Comparison of ENCODE assay signal across 8 cellular contexts in the genomic region with DNA sequence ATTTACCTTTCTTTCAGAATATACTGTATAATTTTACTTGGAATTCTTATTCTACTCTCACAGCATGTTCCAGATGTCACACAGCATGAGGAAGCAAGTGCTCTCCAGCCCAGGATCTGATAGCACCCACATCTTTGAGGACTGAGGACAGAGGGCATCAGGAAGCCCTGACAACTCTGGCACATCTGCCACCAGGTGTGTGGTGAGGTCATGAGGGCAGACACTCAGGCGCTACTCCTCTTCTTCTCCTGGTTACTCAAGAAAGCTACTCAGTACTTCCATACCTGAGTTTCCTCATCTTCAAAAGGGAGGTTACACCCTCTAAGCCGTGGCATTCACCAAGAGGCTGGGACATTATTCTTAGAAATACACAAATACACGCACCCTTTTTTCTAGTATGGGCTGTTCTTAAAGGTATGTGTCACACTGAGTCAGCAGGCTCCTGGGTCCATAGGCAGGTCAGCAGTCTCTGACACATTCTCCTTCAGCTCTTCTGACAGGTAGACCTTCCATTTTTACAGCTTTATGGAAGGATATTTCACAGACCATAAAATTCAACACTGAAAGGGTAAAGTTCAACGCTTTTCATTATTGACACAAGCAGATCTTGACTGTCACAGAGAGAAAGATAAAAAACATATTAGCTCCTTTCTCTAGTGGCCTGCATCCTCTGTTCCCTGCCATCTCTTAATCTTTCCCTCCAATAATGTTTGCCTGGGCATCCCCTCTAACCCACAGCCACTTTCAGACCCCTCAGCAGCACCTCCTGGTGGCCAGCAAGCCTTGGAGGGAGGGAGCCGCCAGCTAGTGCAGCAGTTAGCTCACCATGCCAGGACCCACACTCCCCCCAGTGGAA.
DNase-seq lines count a peak whose midpoint lies in the region; ATAC-seq, FAIRE-seq and TF ChIP-seq lines count a peak whose summit lies in the region.

No MANE protein-coding gene starts in this region.

- dilution Hi-C loops in keratinocyte (cut with MboI; ENCODE audit: extremely low pct_ligation_motif_present, low sequenced_read_pairs): no loop called here

- no peak overlapping the region for H3K4me3 Mint-ChIP-seq in GM23338

- ATAC-seq in GM23338 (peak; percentile 88), GM21367 (IDR thresholded peaks at IDR 0.05; ENCODE audit: unreplicated experiment) (no peak)

- peaks cover 28% of the 10 kb centered on the region for H3K4me1 ChIP-seq in GM23338 (ENCODE audit: insufficient read depth)
- H3K4me1 ChIP-seq in Peyer's patch: peaks cover 0 to 21% (median 0%) of the 10 kb centered on the region in 4 donors
- no peaks in the 10 kb centered on the region for H3K4me1 ChIP-seq in breast epithelium
- peaks cover 40% of the 10 kb centered on the region for H3K4me1 ChIP-seq in keratinocyte (ENCODE audit: control insufficient read depth, extremely low read depth, insufficient read depth, low read length)

- no peaks in the 10 kb centered on the region for H3F3A ChIP-seq in GM23338 (replicated peaks; ENCODE audit: low read depth)

- no peaks in the 10 kb centered on the region for H3K9me3 Mint-ChIP-seq in GM23338

- peak overlapping the region; percentile 38; the same call in 1 of the 2 replicates for H3K27ac Mint-ChIP-seq in GM23338

- intact Hi-C loops in breast epithelium (cut with DNase I; ENCODE audit: low total_unique reads): no loop called here

- H3K4me1 Mint-ChIP-seq in GM23338: peaks cover 35% of the 10 kb centered on the region

- DNase-seq in AG08395 (ENCODE audit: low spot score): peak; percentile 74
- peak; percentile 93 for DNase-seq in GM23338 (ENCODE audit: low spot score)
- peak in 2 of 3 donors; percentile 75 to 80 for DNase-seq in Peyer's patch
- no peak for DNase-seq in breast epithelium (ENCODE audit: low spot score in 2 of 2)
- peak; percentile 91 for DNase-seq in keratinocyte (ENCODE audit: low read depth, low spot score)
- peak in 2 of 3 experiments; percentile 2 to 5 for DNase-seq in stimulated activated CD4-positive, alpha-beta T cell treated with anti-CD3 and anti-CD28 coated beads, TNF-alpha, amount 100 ng/mL, for 4 hours (ENCODE audit: low read depth in 3 of 3)
- DNase-seq in stimulated activated naive CD4-positive, alpha-beta T cell (lab: John Stamatoyannopoulos, UW): no peak

- H3K9ac ChIP-seq in keratinocyte (ENCODE audit: control insufficient read depth, extremely low read depth, insufficient read depth, low read length): peak overlapping the region; percentile 51

- no peak overlapping the region for H3K4me3 ChIP-seq in GM23338
- H3K4me3 ChIP-seq in Peyer's patch: no peak overlapping the region
- H3K4me3 ChIP-seq in breast epithelium: no peak overlapping the region
- H3K4me3 ChIP-seq in keratinocyte (ENCODE audit: control insufficient read depth in 2 of 3, extremely low read depth in 1 of 3, insufficient read depth in 2 of 3, low read depth in 1 of 3, low read length in 3 of 3): no peak overlapping the region

- peak; percentile 98 to 100 for TF ChIP-seq CTCF in GM23338 (conservative IDR thresholded peaks at IDR 0.05; ENCODE audit: low read depth in 2 of 2)
- peak in 4 of 6 experiments; percentile 28 to 57 (median 54) for TF ChIP-seq CTCF in Peyer's patch (IDR thresholded peaks at IDR 0.05)
- TF ChIP-seq CTCF in breast epithelium (IDR thresholded peaks at IDR 0.05): peak in 2 of 3 donors; percentile 26 to 70
- TF ChIP-seq CTCF in keratinocyte (optimal IDR thresholded peaks at IDR 0.05 in 1 of 3, IDR thresholded peaks at IDR 0.05 in 1 of 3, conservative IDR thresholded peaks at IDR 0.05 in 1 of 3; ENCODE audit: extremely low read depth in 1 of 3, insufficient read depth in 2 of 3, low read length in 3 of 3): peak; percentile 75 to 87 (median 78)

- H3K27me3 Mint-ChIP-seq in GM23338 (ENCODE audit: insufficient read depth, low read depth, poor library complexity): peaks cover 10% of the 10 kb centered on the region

- no peaks in the 10 kb centered on the region for H3K36me3 Mint-ChIP-seq in GM23338 (ENCODE audit: low read depth)

- H4K20me1 ChIP-seq in GM23338 (replicated peaks; ENCODE audit: insufficient read depth): no peaks in the 10 kb centered on the region
- H4K20me1 ChIP-seq in keratinocyte (ENCODE audit: control insufficient read depth, extremely low read depth, insufficient read depth, low read length): no peaks in the 10 kb centered on the region

- H2AFZ ChIP-seq in GM23338 (no peak overlapping the region), keratinocyte (ENCODE audit: control insufficient read depth, low read length) (no peak overlapping the region)

- H3K9me3 ChIP-seq in Peyer's patch (no peaks in the 10 kb centered on the region), breast epithelium (no peaks in the 10 kb centered on the region), keratinocyte (ENCODE audit: control insufficient read depth, low read depth, low read length) (no peaks in the 10 kb centered on the region)

- H3K79me2 ChIP-seq in GM23338 (replicated peaks; ENCODE audit: insufficient read depth): no peaks in the 10 kb centered on the region
- H3K79me2 ChIP-seq in keratinocyte (ENCODE audit: control insufficient read depth, insufficient read depth, low read length): no peaks in the 10 kb centered on the region

- peak overlapping the region; percentile 61 for H3K27ac ChIP-seq in GM23338 (ENCODE audit: low read depth)
- peak overlapping the region in 3 of 4 donors; percentile 55 to 88 (median 78) for H3K27ac ChIP-seq in Peyer's patch
- no peak overlapping the region for H3K27ac ChIP-seq in breast epithelium
- H3K27ac ChIP-seq in keratinocyte (ENCODE audit: control insufficient read depth, insufficient read depth, low read length): peak overlapping the region; percentile 87

- FAIRE-seq in keratinocyte (lab: Jason Lieb, UNC): peak; percentile 90

- no peaks in the 10 kb centered on the region for H3K9me1 ChIP-seq in keratinocyte (ENCODE audit: control insufficient read depth, extremely low read depth, insufficient read depth, low read length)

- peak in 1 of 2 donors; percentile 22 for TF ChIP-seq POLR2A in Peyer's patch (IDR thresholded peaks at IDR 0.05)
- no peak for TF ChIP-seq POLR2A in breast epithelium (IDR thresholded peaks at IDR 0.05)

- H3K27me3 ChIP-seq in GM23338 (ENCODE audit: insufficient read depth) (no peaks in the 10 kb centered on the region), Peyer's patch (no peaks in the 10 kb centered on the region), breast epithelium (no peaks in the 10 kb centered on the region), keratinocyte (ENCODE audit: control insufficient read depth, extremely low read depth, insufficient read depth, low read length) (no peaks in the 10 kb centered on the region)

- H3K36me3 ChIP-seq in GM23338 (ENCODE audit: insufficient read depth): no peaks in the 10 kb centered on the region
- no peaks in the 10 kb centered on the region for H3K36me3 ChIP-seq in Peyer's patch
- H3K36me3 ChIP-seq in breast epithelium: no peaks in the 10 kb centered on the region
- H3K36me3 ChIP-seq in keratinocyte (ENCODE audit: control insufficient read depth in 2 of 2, extremely low read depth in 1 of 2, insufficient read depth in 2 of 2, low read length in 2 of 2): no peaks in the 10 kb centered on the region

- H3K4me2 ChIP-seq in GM23338 (no peak overlapping the region), keratinocyte (ENCODE audit: control insufficient read depth, extremely low read depth, insufficient read depth, low read depth, low read length) (peak overlapping the region; percentile 65)

- H3K9me2 ChIP-seq in GM23338 (ENCODE audit: insufficient read depth): no peaks in the 10 kb centered on the region

TF ChIP-seq in GM23338, 12 proteins besides CTCF, POLR2A, EP300 and RAD21:
- TF ChIP-seq ETS1 (IDR thresholded peaks at IDR 0.05) (no peak), NANOG (IDR thresholded peaks at IDR 0.05; ENCODE audit: borderline replicate concordance) (no peak), POLR2AphosphoS5 (IDR thresholded peaks at IDR 0.05; ENCODE audit: low read depth) (0 out of 2 replicates have a peak, but pooled peaks have one; percentile 3)
TF ChIP-seq in GM23338: peak in this region for 1.

Comparison
In these comparisons a context has a peak if more than half of its experiments do, and no peak if none do; other contexts are left out.
1. DNase-seq: peak in AG08395 (single experiment), GM23338 (single experiment), Peyer's patch (2 of 3), keratinocyte (single experiment) and stimulated activated CD4-positive, alpha-beta T cell treated with anti-CD3 and anti-CD28 coated beads, TNF-alpha, amount 100 ng/mL, for 4 hours (2 of 3); none in breast epithelium (0 of 2) and stimulated activated naive CD4-positive, alpha-beta T cell (0 of 6).
2. H3K27ac ChIP-seq: peak in GM23338 (single experiment), Peyer's patch (3 of 4) and keratinocyte (single experiment); none in breast epithelium (0 of 2).
3. CTCF ChIP-seq: peak in every context shown above with its lines; median percentile 99 in GM23338; 78 in keratinocyte; 54 in Peyer's patch; 48 in breast epithelium.